Comparison of ENCODE assay signal across 26 cellular contexts in genomic region chr20:3483784-3484183, GRCh38. TPM values are rescaled to one million over a fixed set of nuclear protein-coding genes. Genes with fewer than 3 reads are reported as not detected.
DNase-seq lines count a peak whose midpoint lies in the region; ATAC-seq, FAIRE-seq and TF ChIP-seq lines count a peak whose summit lies in the region.
"Had no signal": no experiment of that assay in that cellular context is flagged by ENCODE, and none has a peak within 500 bp of the region (broad histone marks: within the 10 kb centered on the region; RNA-seq: fewer than 3 reads in every experiment).

No MANE protein-coding gene starts in this region.

- POLR2A ChIA-PET in A549 (lab: Yijun Ruan, JAX), result interaction anchor here (0.7 kb wide), 1 partner anchor 77 kb away, joined by 3 read pairs; no protein-coding TSS in a partner anchor

- H3K27ac ChIP-seq in A549, result 0 out of 6 replicates have a peak overlapping the region, but pooled peaks of 1 of the 2 experiments have one; percentile 34
- H3K27ac ChIP-seq in body of pancreas, result peak overlapping the region in 2 of 4 donors; percentile 45 to 47
- H3K27ac ChIP-seq: colonic mucosa, esophagus muscularis mucosa, uterus had no signal

- no peaks in the 10 kb centered on the region for H3K36me3 ChIP-seq in body of pancreas (replicated peaks in 1 of 2; ENCODE audit: insufficient read depth in 1 of 2, low read depth in 2 of 2)
- H3K36me3 ChIP-seq: colonic mucosa, esophagus muscularis mucosa, uterus had no signal

- no peak for TF ChIP-seq POLR2A in A549 (IDR thresholded peaks at IDR 0.05; ENCODE audit: low read length)
- no peak for TF ChIP-seq POLR2A in body of pancreas (IDR thresholded peaks at IDR 0.05)

- TF ChIP-seq EP300 in A549 (IDR thresholded peaks at IDR 0.05), result no peak

- TF ChIP-seq CTCF in A549 (IDR thresholded peaks at IDR 0.05) (no peak), body of pancreas (IDR thresholded peaks at IDR 0.05) (no peak)

- H3K4me1 ChIP-seq in A549 (peaks cover 20% of the 10 kb centered on the region), body of pancreas (peaks cover 33% of the 10 kb centered on the region)
- H3K4me1 ChIP-seq: colonic mucosa had no signal

- peak in 1 of 2 experiments; percentile 38; a peak in 3 of 6 replicates for ATAC-seq in A549
- ATAC-seq in body of pancreas, result peak; percentile 45
- ATAC-seq in HG02840 (IDR thresholded peaks at IDR 0.05; ENCODE audit: low FRiP score, unreplicated experiment), result no peak
- ATAC-seq: effector memory CD8-positive, alpha-beta T cell; K562; natural killer cell treated with Interleukin-12 subunit alpha and Interleukin-12 subunit beta and Interleukin-15 and Interleukin-18, amount 100 ng/mL, for 72 hours; stimulated activated naive CD8-positive, alpha-beta T cell treated with anti-CD3 and anti-CD28 coated beads, Interleukin-15, Interleukin-2, amounts not matched to agents 100 U/mL and 50 U/mL, for 24 hours had no signal

- DNase-seq in A549 (ENCODE audit: low read depth in 1 of 2, low spot score in 1 of 2) (no peak), M059J (ENCODE audit: low read depth) (peak; percentile 47), body of pancreas (no peak), iris pigment epithelial cell (ENCODE audit: low read depth) (peak; percentile 48), ecto neural progenitor cell (ENCODE audit: low spot score) (no peak), NCI-H1092 (lab: John Stamatoyannopoulos, UW) (no peak)
- no peak for DNase-seq in stimulated activated CD4-positive, alpha-beta T cell treated with anti-CD3 and anti-CD28 coated beads, Interleukin-4, amount 100 ng/mL, for 4 hours
- DNase-seq: activated CD4-positive, alpha-beta T cell treated with anti-CD3 and anti-CD28 coated beads, Interleukin-2, amount 10 ng/mL, durations not matched to agents 7 days and 5 days; activated naive CD4-positive, alpha-beta T cell treated with anti-CD3 and anti-CD28 coated beads for 36 hours; colonic mucosa; effector memory CD8-positive, alpha-beta T cell; GF-D8; H9; kidney; NCI-H146; NCI-H510A; SIG-M5; stimulated activated naive CD8-positive, alpha-beta T cell treated with anti-CD3 and anti-CD28 coated beads, Interleukin-15, Interleukin-2, amounts not matched to agents 100 U/mL and 50 U/mL, for 24 hours; T1000; uterus had no signal

- 23% methylated on average over 1 of the region's 1 CpG for WGBS in A549 (ENCODE audit: missing lambda C conversion rate)
- WGBS in body of pancreas, 2 donors, result 49 to 60% methylated on average over 1 of the region's 1 CpG

- intact Hi-C loops in body of pancreas (cut with DNase I), result no loop called here

- CTCF ChIA-PET in A549 (lab: Yijun Ruan, JAX), result interaction anchor here (2.0 kb wide), 1 partner anchor 12 kb away, joined by 7 read pairs; no protein-coding TSS in a partner anchor

- H3K4me2 ChIP-seq in A549, result peak overlapping the region; percentile 34

- H3K27me3 ChIP-seq in body of pancreas, result no peaks in the 10 kb centered on the region
- H3K27me3 ChIP-seq: colonic mucosa, esophagus muscularis mucosa, uterus had no signal

- H3K9me3 ChIP-seq in A549 (peaks cover 16% of the 10 kb centered on the region), body of pancreas (no peaks in the 10 kb centered on the region)
- H3K9me3 ChIP-seq: colonic mucosa, esophagus muscularis mucosa, uterus had no signal

- TF ChIP-seq RAD21 in A549 (conservative IDR thresholded peaks at IDR 0.05 in 1 of 2, IDR thresholded peaks at IDR 0.05 in 1 of 2), result no peak

- H3K4me3 ChIP-seq in A549 (no peak overlapping the region), body of pancreas (no peak overlapping the region)
- H3K4me3 ChIP-seq: colonic mucosa, esophagus muscularis mucosa, K562, uterus had no signal

- FAIRE-seq in A549 (lab: Jason Lieb, UNC), result no peak
- FAIRE-seq: bronchial epithelial cell, GM19239, K562, kidney had no signal

TF ChIP-seq in A549, 52 proteins besides CTCF, POLR2A, EP300 and RAD21:
- TF ChIP-seq CBX2 (IDR thresholded peaks at IDR 0.05; ENCODE audit: borderline replicate concordance, low read depth), result no peak
- 0 out of 4 replicates have a peak, but pooled peaks of 1 of the 2 experiments have one; percentile 5 for TF ChIP-seq CEBPB (IDR thresholded peaks at IDR 0.05)
- no peak for TF ChIP-seq FOSL2 (IDR thresholded peaks at IDR 0.05)
- TF ChIP-seq FOSL2 (CRISPR knock-in tag; IDR thresholded peaks at IDR 0.05), result peak; percentile 58; the same call in 1 of the 2 replicates
- no peak for TF ChIP-seq HES2 (IDR thresholded peaks at IDR 0.05)

RNA-seq across cellular contexts. Expression of gene ATRN, which starts 13.0 kb away (rescaled TPM):
- polyA plus RNA-seq in A549 (2011; rRNA removed), result 58.7 and 67.1 TPM in 2 replicates
- polyA plus RNA-seq in A549 (2012; cell fraction: cytosol; rRNA removed), result 13.9 and 18.3 TPM in 2 replicates
- 25.0 and 28.6 TPM in 2 replicates for polyA plus RNA-seq in A549 (2012; cell fraction: nucleus; rRNA removed)
- 20.4 to 22.6 TPM (median 21.3 TPM) in 3 replicates for polyA plus RNA-seq in A549 (2017; fragmentation: RNase III; extraction: RNeasy Plus Mini Kit Qiagen cat#74134 plus additional on column Dnase treatment)
- 108 and 130 TPM in 2 replicates for polyA minus RNA-seq in A549 (2011; rRNA and poly(A)+ RNA removed)
- 16.5 and 33.7 TPM in 2 replicates for total RNA-seq in M059J (2014; rRNA removed; shearing (Covaris generic))
- 10 to 100 TPM; 17.6 to 18.8 TPM for total RNA-seq in body of pancreas

Comparison
In these comparisons a context has a peak if more than half of its experiments do, and no peak if none do; other contexts are left out.
1. DNase-seq: peak in M059J (single experiment) and iris pigment epithelial cell (single experiment); none in A549 (0 of 2), body of pancreas (0 of 4), ecto neural progenitor cell (single experiment), NCI-H1092 (single experiment) and stimulated activated CD4-positive, alpha-beta T cell treated with anti-CD3 and anti-CD28 coated beads, Interleukin-4, amount 100 ng/mL, for 4 hours (0 of 2).